In the genomic region with DNA sequence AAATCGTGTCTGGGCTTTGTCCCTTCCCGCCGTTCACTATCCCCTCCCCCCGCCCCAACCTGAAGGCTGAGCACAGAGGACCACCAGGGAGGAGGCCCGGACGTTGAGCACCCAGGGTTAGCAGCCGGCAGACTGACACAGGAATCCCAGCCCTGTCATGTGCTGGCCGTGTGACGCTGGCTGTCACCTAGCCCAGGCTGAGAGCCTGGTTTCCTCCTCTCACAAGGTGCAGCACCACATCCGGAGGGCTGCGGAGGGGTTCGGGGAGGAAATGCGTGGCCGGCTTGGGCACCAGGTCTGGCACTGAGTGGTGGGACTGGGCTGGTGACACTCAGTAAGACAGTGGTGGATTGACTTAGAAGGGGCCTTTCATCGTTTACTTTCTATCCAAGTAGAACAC, we compare ENCODE assay signal across 10 cellular contexts. TPM values are rescaled to one million over a fixed set of nuclear protein-coding genes. Genes with fewer than 3 reads are reported as not detected.
DNase-seq lines count a peak whose midpoint lies in the region; ATAC-seq, FAIRE-seq and TF ChIP-seq lines count a peak whose summit lies in the region.
"Had no signal": no experiment of that assay in that cellular context is flagged by ENCODE, and none has a peak within 500 bp of the region (broad histone marks: within the 10 kb centered on the region; RNA-seq: fewer than 3 reads in every experiment).

No MANE protein-coding gene starts in this region.

- no peaks in the 10 kb centered on the region for H3K27me3 Mint-ChIP-seq in naive thymus-derived CD4-positive, alpha-beta T cell

- H3K27ac ChIP-seq in HepG2 (ENCODE audit: extremely low read length, insufficient read depth, low read length) (no peak overlapping the region), right lobe of liver (no peak overlapping the region), transverse colon (no peak overlapping the region)
- peak overlapping the region; percentile 69 for H3K27ac ChIP-seq in naive thymus-derived CD4-positive, alpha-beta T cell (ENCODE audit: low read depth, low read length)
- H3K27ac ChIP-seq: uterus had no signal

- H3K27ac Mint-ChIP-seq in naive thymus-derived CD4-positive, alpha-beta T cell, result peak overlapping the region; percentile 63 to 97 (median 90)

- H3K9ac ChIP-seq in HepG2 (ENCODE audit: insufficient read depth, low read depth, low read length), result no peak overlapping the region

- TF ChIP-seq CTCF in HepG2 (CRISPR knock-in tag; IDR thresholded peaks at IDR 0.05) (no peak), right lobe of liver (IDR thresholded peaks at IDR 0.05) (no peak), transverse colon (IDR thresholded peaks at IDR 0.05) (no peak)

- no peak for TF ChIP-seq EP300 in HepG2 (IDR thresholded peaks at IDR 0.05; ENCODE audit: low read depth in 2 of 2, low read length in 2 of 2)
- no peak for TF ChIP-seq EP300 in HepG2 (CRISPR knock-in tag; IDR thresholded peaks at IDR 0.05; ENCODE audit: borderline replicate concordance)
- no peak for TF ChIP-seq EP300 in transverse colon (IDR thresholded peaks at IDR 0.05; ENCODE audit: low read depth)

- intact Hi-C loops in HepG2 (cut with micrococcal nuclease; ENCODE audit: unreplicated experiment) (no loop called here), right lobe of liver (cut with DNase I) (no loop called here), transverse colon (cut with DNase I; ENCODE audit: low total_unique reads) (no loop called here)
- intact Hi-C loops in naive thymus-derived CD4-positive, alpha-beta T cell (cut with micrococcal nuclease), result loop anchor here in 1 of 2 donors (1.0 kb wide), 1 partner anchor 50 kb away; no protein-coding TSS in a partner anchor

- ATAC-seq in HepG2 (no peak), right lobe of liver (no peak), HG03378 (IDR thresholded peaks at IDR 0.05; ENCODE audit: unreplicated experiment) (no peak), GM19467 (IDR thresholded peaks at IDR 0.05; ENCODE audit: unreplicated experiment) (no peak)
- peak; percentile 47 for ATAC-seq in naive thymus-derived CD4-positive, alpha-beta T cell

- BruUV-seq in HepG2 (replicated peaks; lab: Mats Ljungman, UMichigan), result no TSS peak

- peak overlapping the region; percentile 25 to 82 (median 68) for H3K4me3 Mint-ChIP-seq in naive thymus-derived CD4-positive, alpha-beta T cell

- H3K4me2 ChIP-seq in HepG2 (ENCODE audit: low read depth, low read length), result peak overlapping the region; percentile 70

- CTCF ChIA-PET in HepG2 (lab: Yijun Ruan, JAX; ENCODE audit: low intra/inter-chr PET ratio, low total read pairs), result no interaction called here
- CTCF ChIA-PET in naive thymus-derived CD4-positive, alpha-beta T cell (lab: Charles Lee), result interaction anchor here (0.6 kb wide), 1 partner anchor 1631 kb away, joined by 3 read pairs; no protein-coding TSS in a partner anchor

- no peaks in the 10 kb centered on the region for H3K36me3 ChIP-seq in HepG2 (replicated peaks in 1 of 2; ENCODE audit: control insufficient read depth in 1 of 2, insufficient read depth in 2 of 2, low read length in 2 of 2)
- no peaks in the 10 kb centered on the region for H3K36me3 ChIP-seq in right lobe of liver
- no peaks in the 10 kb centered on the region for H3K36me3 ChIP-seq in naive thymus-derived CD4-positive, alpha-beta T cell (ENCODE audit: control insufficient read depth in 2 of 3, insufficient read depth in 3 of 3, low read length in 3 of 3)
- H3K36me3 ChIP-seq in transverse colon, result no peaks in the 10 kb centered on the region
- H3K36me3 ChIP-seq: uterus had no signal

- H4K20me1 ChIP-seq in HepG2 (ENCODE audit: insufficient read depth, low read length), result no peaks in the 10 kb centered on the region

- TF ChIP-seq POLR2A in HepG2 (IDR thresholded peaks at IDR 0.05; ENCODE audit: insufficient read depth in 1 of 2, low read depth in 2 of 2, low read length in 2 of 2), result no peak
- TF ChIP-seq POLR2A in right lobe of liver (IDR thresholded peaks at IDR 0.05), result no peak
- TF ChIP-seq POLR2A in transverse colon (IDR thresholded peaks at IDR 0.05), result no peak

- peaks cover 0 to 41% (median 14%) of the 10 kb centered on the region in 11 donors for H3K9me3 Mint-ChIP-seq in naive thymus-derived CD4-positive, alpha-beta T cell

- H3K4me3 ChIP-seq in HepG2 (replicated peaks in 1 of 3; ENCODE audit: insufficient read depth in 1 of 3, low read depth in 2 of 3, low read length in 3 of 3) (peak overlapping the region in 1 of 3 experiments; percentile 8; a peak in 1 of 6 replicates), right lobe of liver (no peak overlapping the region), transverse colon (no peak overlapping the region)
- H3K4me3 ChIP-seq in naive thymus-derived CD4-positive, alpha-beta T cell (ENCODE audit: low read length), result peak overlapping the region; percentile 34
- H3K4me3 ChIP-seq: uterus had no signal

- 14% methylated on average over 12 of the region's 15 CpGs for WGBS in HepG2 (ENCODE audit: low lambda C conversion rate)
- 29% methylated on average over 8 of the region's 15 CpGs for WGBS in right lobe of liver (ENCODE audit: insufficient coverage, low coverage, low lambda C conversion rate, missing lambda C conversion rate)
- 48% methylated on average over 15 of the region's 15 CpGs; no CpG with 5 or more reads in 1 of the 2 donors for WGBS in transverse colon (ENCODE audit: low coverage in 1 of 2), 2 donors

- no peaks in the 10 kb centered on the region for H3K9me3 ChIP-seq in HepG2 (ENCODE audit: low read length)
- no peaks in the 10 kb centered on the region for H3K9me3 ChIP-seq in right lobe of liver
- peaks cover 0 to 32% (median 5%) of the 10 kb centered on the region in 3 experiments for H3K9me3 ChIP-seq in naive thymus-derived CD4-positive, alpha-beta T cell (ENCODE audit: control insufficient read depth in 2 of 3, low read length in 3 of 3)
- peaks cover 4 to 7% of the 10 kb centered on the region in 2 donors for H3K9me3 ChIP-seq in transverse colon
- H3K9me3 ChIP-seq: uterus had no signal

- FAIRE-seq in HepG2 (lab: Jason Lieb, UNC), result no peak
- FAIRE-seq: islet of Langerhans had no signal

- H3K27me3 ChIP-seq in HepG2 (ENCODE audit: control insufficient read depth in 1 of 2, insufficient read depth in 2 of 2, low read length in 2 of 2), result peaks cover 8 to 42% of the 10 kb centered on the region in 2 experiments
- H3K27me3 ChIP-seq in right lobe of liver, result no peaks in the 10 kb centered on the region
- no peaks in the 10 kb centered on the region for H3K27me3 ChIP-seq in naive thymus-derived CD4-positive, alpha-beta T cell (ENCODE audit: control insufficient read depth in 2 of 2, insufficient read depth in 2 of 2, low read length in 2 of 2)
- peaks cover 4% of the 10 kb centered on the region for H3K27me3 ChIP-seq in transverse colon
- H3K27me3 ChIP-seq: uterus had no signal

- TF ChIP-seq RAD21 in HepG2 (CRISPR knock-in tag; IDR thresholded peaks at IDR 0.05), result no peak

- POLR2A ChIA-PET in HepG2 (lab: Yijun Ruan, JAX), result interaction anchor here (1.3 to 10.4 kb wide), 3 partner anchors 18 to 50 kb away, joined by 5 to 260 read pairs (median 86); a partner anchor contains a TSS
- POLR2A ChIA-PET in naive thymus-derived CD4-positive, alpha-beta T cell (lab: Charles Lee), result interaction anchor here (1.1 to 7.0 kb wide), 4 partner anchors 15 to 50 kb away, joined by 3 to 109 read pairs (median 4); a partner anchor contains a TSS

- H3K4me1 ChIP-seq in HepG2 (ENCODE audit: insufficient read depth, low read length) (peaks cover 57% of the 10 kb centered on the region), right lobe of liver (no peaks in the 10 kb centered on the region), transverse colon (peaks cover 0 to 13% (median 10%) of the 10 kb centered on the region in 4 donors)
- peaks cover 27 to 33% of the 10 kb centered on the region in 2 donors for H3K4me1 ChIP-seq in naive thymus-derived CD4-positive, alpha-beta T cell (ENCODE audit: control insufficient read depth in 2 of 2, insufficient read depth in 2 of 2, low read length in 2 of 2)
- H3K4me1 ChIP-seq: uterus had no signal

- no peak overlapping the region for H2AFZ ChIP-seq in HepG2 (ENCODE audit: low read length)

- peaks cover 20 to 51% (median 39%) of the 10 kb centered on the region in 7 donors for H3K4me1 Mint-ChIP-seq in naive thymus-derived CD4-positive, alpha-beta T cell

- peaks cover 0 to 6% (median 3%) of the 10 kb centered on the region in 5 donors for H3K36me3 Mint-ChIP-seq in naive thymus-derived CD4-positive, alpha-beta T cell

- H3K79me2 ChIP-seq in HepG2 (ENCODE audit: insufficient read depth, low read length), result no peaks in the 10 kb centered on the region

- DNase-seq in HepG2 (ENCODE audit: low spot score), result no peak
- no peak for DNase-seq in right lobe of liver
- DNase-seq in activated T-helper 1 cell treated with Interleukin-2 at 50 U/mL for 16 hours (ENCODE audit: low read depth), result peak; percentile 68
- peak; percentile 40 to 88 (median 84) for DNase-seq in naive thymus-derived CD4-positive, alpha-beta T cell
- peak; percentile 48 for DNase-seq in transverse colon
- no peak for DNase-seq in T1000 (lab: John Stamatoyannopoulos, UW)
- DNase-seq: uterus had no signal

- in situ Hi-C loops in HepG2 (cut with HindIII; ENCODE audit: extremely low pct_ligation_motif_present, low pct_unique_long_range_greater_than_20kb) (no loop called here), transverse colon (cut with MboI; ENCODE audit: low pct_ligation_motif_present in 1 of 4, low pct_unique_long_range_greater_than_20kb in 1 of 4, low sequenced_read_pairs in 3 of 4) (no loop called here)

RNA-seq across cellular contexts. Expression of a gene that starts 4.6 kb away (rescaled TPM):
- total RNA-seq in HepG2 (2016; rRNA removed; fragmentation: Illumina TruSeq; extraction: Trizol) (77.7 and 79.2 TPM in 2 replicates), right lobe of liver (10 to 100 TPM in 5 of 6 experiments, 1 to 10 TPM in 1; 9.5 to 19.8 (median 14.2) TPM), transverse colon (10 to 100 TPM; 22.1 to 45.3 (median 35.6) TPM)
- total RNA-seq in HepG2 (2016; cell fraction: cytosol; rRNA removed; fragmentation: Illumina TruSeq; extraction: Trizol; ENCODE audit: low read depth), result 24.5 and 25.5 TPM in 2 replicates
- 67.6 and 79.5 TPM in 2 replicates for total RNA-seq in HepG2 (2016; cell fraction: insoluble cytoplasmic fraction; rRNA removed; fragmentation: Illumina TruSeq; extraction: Trizol)
- total RNA-seq in HepG2 (2016; cell fraction: membrane; rRNA removed; fragmentation: Illumina TruSeq; extraction: Trizol), result 64.7 and 64.9 TPM in 2 replicates
- 45.7 and 51.1 TPM in 2 replicates for total RNA-seq in HepG2 (2016; cell fraction: nucleus; rRNA removed; fragmentation: Illumina TruSeq; extraction: Trizol)
- 43.3 and 50.4 TPM in 2 replicates for polyA plus RNA-seq in HepG2 (2011; rRNA removed)
- 24.6 and 38.4 TPM in 2 replicates for polyA plus RNA-seq in HepG2 (2011; cell fraction: cytosol; rRNA removed)
- polyA plus RNA-seq in HepG2 (2011; cell fraction: nucleus; rRNA removed), result 68.1 and 80.1 TPM in 2 replicates
- polyA plus RNA-seq in HepG2 (2012), result 35.5 and 43.9 TPM in 2 replicates
- 15.6 and 19.3 TPM in 2 replicates for polyA plus RNA-seq in HepG2 (2016; cell fraction: cytosol; fragmentation: Illumina TruSeq; extraction: Trizol; ENCODE audit: low read depth)
- polyA plus RNA-seq in HepG2 (2016; cell fraction: insoluble cytoplasmic fraction; fragmentation: Illumina TruSeq; extraction: Trizol; ENCODE audit: low read depth), result 70.8 and 83.3 TPM in 2 replicates
- polyA plus RNA-seq in HepG2 (2016; cell fraction: membrane; fragmentation: Illumina TruSeq; extraction: Trizol; ENCODE audit: low read depth), result 38.0 and 40.1 TPM in 2 replicates
- 84.6 and 88.2 TPM in 2 replicates for polyA plus RNA-seq in HepG2 (2016; cell fraction: nucleus; fragmentation: Illumina TruSeq; extraction: Trizol; ENCODE audit: insufficient read depth, low read depth)
- 41.0 and 77.9 TPM in 2 replicates for polyA minus RNA-seq in HepG2 (2011; rRNA and poly(A)+ RNA removed; ENCODE audit: low replicate concordance)
- polyA minus RNA-seq in HepG2 (2011; cell fraction: cytosol; rRNA and poly(A)+ RNA removed), result 22.8 and 27.3 TPM in 2 replicates
- 35.0 and 37.7 TPM in 2 replicates for polyA minus RNA-seq in HepG2 (2011; cell fraction: nucleus; rRNA and poly(A)+ RNA removed)
- total RNA-seq in naive thymus-derived CD4-positive, alpha-beta T cell, result 10 to 100 TPM; 39.5 to 61.5 (median 41.9) TPM
- 1 to 10 TPM; 1.4 to 1.9 TPM for polyA plus RNA-seq in naive thymus-derived CD4-positive, alpha-beta T cell

RNA-seq across cellular contexts. Expression of a gene that starts 25.5 kb away (rescaled TPM):
- total RNA-seq in HepG2 (2016; rRNA removed; fragmentation: Illumina TruSeq; extraction: Trizol), result 531 and 639 TPM in 2 replicates
- total RNA-seq in HepG2 (2016; cell fraction: cytosol; rRNA removed; fragmentation: Illumina TruSeq; extraction: Trizol; ENCODE audit: low read depth), result 280 and 300 TPM in 2 replicates
- 555 and 661 TPM in 2 replicates for total RNA-seq in HepG2 (2016; cell fraction: insoluble cytoplasmic fraction; rRNA removed; fragmentation: Illumina TruSeq; extraction: Trizol)
- total RNA-seq in HepG2 (2016; cell fraction: membrane; rRNA removed; fragmentation: Illumina TruSeq; extraction: Trizol), result 259 and 300 TPM in 2 replicates
- total RNA-seq in HepG2 (2016; cell fraction: nucleus; rRNA removed; fragmentation: Illumina TruSeq; extraction: Trizol), result 259 and 270 TPM in 2 replicates
- 571 and 631 TPM in 2 replicates for polyA plus RNA-seq in HepG2 (2011; rRNA removed)
- polyA plus RNA-seq in HepG2 (2011; cell fraction: cytosol; rRNA removed), result 539 and 602 TPM in 2 replicates
- 375 and 401 TPM in 2 replicates for polyA plus RNA-seq in HepG2 (2011; cell fraction: nucleus; rRNA removed)
- polyA plus RNA-seq in HepG2 (2012), result 283 and 330 TPM in 2 replicates
- 290 and 328 TPM in 2 replicates for polyA plus RNA-seq in HepG2 (2016; cell fraction: cytosol; fragmentation: Illumina TruSeq; extraction: Trizol; ENCODE audit: low read depth)
- polyA plus RNA-seq in HepG2 (2016; cell fraction: insoluble cytoplasmic fraction; fragmentation: Illumina TruSeq; extraction: Trizol; ENCODE audit: low read depth), result 656 and 720 TPM in 2 replicates
- 233 and 270 TPM in 2 replicates for polyA plus RNA-seq in HepG2 (2016; cell fraction: membrane; fragmentation: Illumina TruSeq; extraction: Trizol; ENCODE audit: low read depth)
- polyA plus RNA-seq in HepG2 (2016; cell fraction: nucleus; fragmentation: Illumina TruSeq; extraction: Trizol; ENCODE audit: insufficient read depth, low read depth), result 418 and 431 TPM in 2 replicates
- 380 and 541 TPM in 2 replicates for polyA minus RNA-seq in HepG2 (2011; rRNA and poly(A)+ RNA removed; ENCODE audit: low replicate concordance)
- 93.0 and 111 TPM in 2 replicates for polyA minus RNA-seq in HepG2 (2011; cell fraction: cytosol; rRNA and poly(A)+ RNA removed)
- 111 and 120 TPM in 2 replicates for polyA minus RNA-seq in HepG2 (2011; cell fraction: nucleus; rRNA and poly(A)+ RNA removed)
- 100 to 1,000 TPM; 108 to 268 (median 116) TPM for total RNA-seq in right lobe of liver
- 100 to 1,000 TPM; 125 to 301 (median 165) TPM for total RNA-seq in naive thymus-derived CD4-positive, alpha-beta T cell
- 100 to 1,000 TPM; 377 to 406 TPM for polyA plus RNA-seq in naive thymus-derived CD4-positive, alpha-beta T cell
- 100 to 1,000 TPM; 154 to 241 (median 234) TPM for total RNA-seq in transverse colon

RNA-seq across cellular contexts. Expression of a gene that starts 25.9 kb away (rescaled TPM):
- total RNA-seq in HepG2 (2016; rRNA removed; fragmentation: Illumina TruSeq; extraction: Trizol), result 15.3 and 17.8 TPM in 2 replicates
- total RNA-seq in HepG2 (2016; cell fraction: cytosol; rRNA removed; fragmentation: Illumina TruSeq; extraction: Trizol; ENCODE audit: low read depth), result 8.6 and 10.0 TPM in 2 replicates
- total RNA-seq in HepG2 (2016; cell fraction: insoluble cytoplasmic fraction; rRNA removed; fragmentation: Illumina TruSeq; extraction: Trizol), result 14.3 and 17.3 TPM in 2 replicates
- 13.2 and 13.6 TPM in 2 replicates for total RNA-seq in HepG2 (2016; cell fraction: membrane; rRNA removed; fragmentation: Illumina TruSeq; extraction: Trizol)
- 21.3 and 26.0 TPM in 2 replicates for total RNA-seq in HepG2 (2016; cell fraction: nucleus; rRNA removed; fragmentation: Illumina TruSeq; extraction: Trizol)
- polyA plus RNA-seq in HepG2 (2011; rRNA removed), result 27.6 and 32.0 TPM in 2 replicates
- 13.9 and 24.3 TPM in 2 replicates for polyA plus RNA-seq in HepG2 (2011; cell fraction: cytosol; rRNA removed)
- polyA plus RNA-seq in HepG2 (2011; cell fraction: nucleus; rRNA removed), result 94.6 and 141 TPM in 2 replicates
- polyA plus RNA-seq in HepG2 (2012), result 16.9 and 17.6 TPM in 2 replicates
- 2.6 and 2.8 TPM in 2 replicates for polyA plus RNA-seq in HepG2 (2016; cell fraction: cytosol; fragmentation: Illumina TruSeq; extraction: Trizol; ENCODE audit: low read depth)
- polyA plus RNA-seq in HepG2 (2016; cell fraction: insoluble cytoplasmic fraction; fragmentation: Illumina TruSeq; extraction: Trizol; ENCODE audit: low read depth), result 12.8 and 13.4 TPM in 2 replicates
- 5.4 and 6.3 TPM in 2 replicates for polyA plus RNA-seq in HepG2 (2016; cell fraction: membrane; fragmentation: Illumina TruSeq; extraction: Trizol; ENCODE audit: low read depth)
- polyA plus RNA-seq in HepG2 (2016; cell fraction: nucleus; fragmentation: Illumina TruSeq; extraction: Trizol; ENCODE audit: insufficient read depth, low read depth), result 60.6 and 69.1 TPM in 2 replicates
- polyA minus RNA-seq in HepG2 (2011; rRNA and poly(A)+ RNA removed; ENCODE audit: low replicate concordance), result 32.8 and 53.5 TPM in 2 replicates
- 14.5 and 16.4 TPM in 2 replicates for polyA minus RNA-seq in HepG2 (2011; cell fraction: cytosol; rRNA and poly(A)+ RNA removed)
- 30.1 and 33.4 TPM in 2 replicates for polyA minus RNA-seq in HepG2 (2011; cell fraction: nucleus; rRNA and poly(A)+ RNA removed)
- 10 to 100 TPM; 14.1 to 26.5 (median 23.7) TPM for total RNA-seq in right lobe of liver
- 10 to 100 TPM; 17.8 to 26.7 (median 22.6) TPM for total RNA-seq in naive thymus-derived CD4-positive, alpha-beta T cell
- polyA plus RNA-seq in naive thymus-derived CD4-positive, alpha-beta T cell, result under 1 TPM; 0.47 to 0.54 TPM
- total RNA-seq in transverse colon, result 10 to 100 TPM; 14.7 to 23.2 (median 22.1) TPM

RNA-seq across cellular contexts. Expression of a gene that starts 52.0 kb away (rescaled TPM):
- total RNA-seq in HepG2 (2016; rRNA removed; fragmentation: Illumina TruSeq; extraction: Trizol), result 12.0 and 12.2 TPM in 2 replicates
- 13.2 and 13.9 TPM in 2 replicates for total RNA-seq in HepG2 (2016; cell fraction: cytosol; rRNA removed; fragmentation: Illumina TruSeq; extraction: Trizol; ENCODE audit: low read depth)
- total RNA-seq in HepG2 (2016; cell fraction: insoluble cytoplasmic fraction; rRNA removed; fragmentation: Illumina TruSeq; extraction: Trizol), result 10.5 and 10.7 TPM in 2 replicates
- total RNA-seq in HepG2 (2016; cell fraction: membrane; rRNA removed; fragmentation: Illumina TruSeq; extraction: Trizol), result 14.0 and 18.0 TPM in 2 replicates
- 14.1 and 16.1 TPM in 2 replicates for total RNA-seq in HepG2 (2016; cell fraction: nucleus; rRNA removed; fragmentation: Illumina TruSeq; extraction: Trizol)
- polyA plus RNA-seq in HepG2 (2011; rRNA removed), result 5.9 and 6.6 TPM in 2 replicates
- polyA plus RNA-seq in HepG2 (2011; cell fraction: cytosol; rRNA removed), result 5.5 and 6.6 TPM in 2 replicates
- 27.0 and 32.1 TPM in 2 replicates for polyA plus RNA-seq in HepG2 (2011; cell fraction: nucleus; rRNA removed)
- 18.4 and 21.6 TPM in 2 replicates for polyA plus RNA-seq in HepG2 (2012)
- polyA plus RNA-seq in HepG2 (2016; cell fraction: cytosol; fragmentation: Illumina TruSeq; extraction: Trizol; ENCODE audit: low read depth), result 2.0 and 2.2 TPM in 2 replicates
- polyA plus RNA-seq in HepG2 (2016; cell fraction: insoluble cytoplasmic fraction; fragmentation: Illumina TruSeq; extraction: Trizol; ENCODE audit: low read depth), result 19.2 and 31.8 TPM in 2 replicates
- polyA plus RNA-seq in HepG2 (2016; cell fraction: membrane; fragmentation: Illumina TruSeq; extraction: Trizol; ENCODE audit: low read depth), result 8.0 and 10.2 TPM in 2 replicates
- polyA plus RNA-seq in HepG2 (2016; cell fraction: nucleus; fragmentation: Illumina TruSeq; extraction: Trizol; ENCODE audit: insufficient read depth, low read depth), result 44.2 and 48.9 TPM in 2 replicates
- 9.9 and 36.8 TPM in 2 replicates for polyA minus RNA-seq in HepG2 (2011; rRNA and poly(A)+ RNA removed; ENCODE audit: low replicate concordance)
- 21.1 and 21.8 TPM in 2 replicates for polyA minus RNA-seq in HepG2 (2011; cell fraction: cytosol; rRNA and poly(A)+ RNA removed)
- polyA minus RNA-seq in HepG2 (2011; cell fraction: nucleus; rRNA and poly(A)+ RNA removed), result 21.1 and 25.4 TPM in 2 replicates
- 10 to 100 TPM in 4 of 6 experiments, 1 to 10 TPM in 2; 9.0 to 13.0 (median 11.3) TPM for total RNA-seq in right lobe of liver
- total RNA-seq in naive thymus-derived CD4-positive, alpha-beta T cell, result 10 to 100 TPM; 19.8 to 43.7 (median 23.7) TPM
- 1 to 10 TPM in 1 of 2 donors, under 1 TPM in 1; 0.74 to 2.3 TPM for polyA plus RNA-seq in naive thymus-derived CD4-positive, alpha-beta T cell
- total RNA-seq in transverse colon, result 10 to 100 TPM; 18.9 to 39.5 (median 24.3) TPM

Comparison
In these comparisons a context has a peak if more than half of its experiments do, and no peak if none do; other contexts are left out.
1. DNase-seq: peak in activated T-helper 1 cell treated with Interleukin-2 at 50 U/mL for 16 hours (single experiment), naive thymus-derived CD4-positive, alpha-beta T cell (9 of 9) and transverse colon (single experiment); none in HepG2 (single experiment), right lobe of liver (0 of 3) and T1000 (single experiment).